In the genomic region with DNA sequence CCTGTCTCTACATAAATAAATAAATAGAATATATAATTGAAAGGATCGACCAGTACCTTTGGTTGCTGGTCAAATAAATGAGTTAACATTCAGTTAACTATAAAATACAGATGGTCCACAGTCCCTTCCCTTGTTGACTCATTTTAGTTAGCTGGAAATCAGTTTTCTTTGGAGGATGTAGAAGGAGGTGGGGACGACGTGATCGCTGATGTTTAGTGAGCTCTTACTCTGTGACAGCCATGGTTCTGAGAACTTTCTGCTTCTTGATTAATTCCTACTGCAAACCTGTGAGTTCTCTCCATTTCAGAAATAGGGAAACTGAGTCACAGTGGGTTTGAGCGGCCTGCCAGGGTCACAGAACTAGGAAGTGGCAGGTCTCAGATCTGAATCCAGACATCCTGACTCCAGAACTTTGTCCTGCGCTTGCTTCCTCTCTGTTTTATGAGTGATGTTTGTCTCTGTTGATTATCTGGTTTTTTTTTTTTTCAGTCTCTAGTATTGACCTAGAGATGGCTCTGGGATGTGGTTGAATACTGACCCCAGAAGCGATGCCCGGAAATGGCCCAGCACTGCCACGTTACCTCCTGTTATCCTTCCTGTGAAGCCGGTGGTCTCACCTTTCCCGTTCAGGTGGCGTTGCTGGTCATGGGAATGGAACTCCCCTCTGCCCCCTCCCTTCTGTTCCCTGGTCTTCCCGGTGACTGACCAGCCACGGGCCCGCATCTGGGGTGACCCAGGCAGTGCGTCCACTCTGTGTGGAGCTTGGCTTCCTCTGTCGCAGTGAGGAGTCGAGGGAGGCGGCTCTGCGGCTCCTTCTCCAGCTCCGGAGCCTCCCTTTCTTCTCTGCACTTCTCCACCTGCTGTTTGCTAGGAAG, we compare ENCODE assay signal across 9 cellular contexts. TPM values are rescaled to one million over a fixed set of nuclear protein-coding genes. Genes with fewer than 3 reads are reported as not detected.
DNase-seq lines count a peak whose midpoint lies in the region; ATAC-seq, FAIRE-seq and TF ChIP-seq lines count a peak whose summit lies in the region.
"Had no signal": no experiment of that assay in that cellular context is flagged by ENCODE, and none has a peak within 500 bp of the region (broad histone marks: within the 10 kb centered on the region; RNA-seq: fewer than 3 reads in every experiment).

No MANE protein-coding gene starts in this region.

- peak overlapping the region; percentile 58 for H3K9ac ChIP-seq in HCT116 (ENCODE audit: low read length)

- H3K79me2 ChIP-seq in HCT116 (ENCODE audit: insufficient read depth, low read length), result no peaks in the 10 kb centered on the region

- TF ChIP-seq CTCF in HCT116 (IDR thresholded peaks at IDR 0.05 in 2 of 3, conservative IDR thresholded peaks at IDR 0.05 in 1 of 3; ENCODE audit: borderline replicate concordance in 1 of 3, insufficient read depth in 1 of 3, low read depth in 2 of 3, low read length in 2 of 3) (no peak), breast epithelium (IDR thresholded peaks at IDR 0.05) (no peak), spleen (IDR thresholded peaks at IDR 0.05 in 8 of 11, conservative IDR thresholded peaks at IDR 0.05 in 3 of 11) (no peak)

- WGBS in spleen, 5 donors, result 56 to 75% (median 69%) methylated on average over 19 to 21 of the region's 21 CpGs

- H3K27me3 ChIP-seq in HCT116 (ENCODE audit: insufficient read depth, low read length) (no peaks in the 10 kb centered on the region), breast epithelium (no peaks in the 10 kb centered on the region), spleen (replicated peaks in 1 of 7) (peaks cover 0 to 19% (median 0%) of the 10 kb centered on the region in 7 donors)

- intact Hi-C loops in HCT116 (cut with micrococcal nuclease) (loop anchor here (1.0 to 5.0 kb wide), 3 partner anchors 59 to 128 kb away; partner anchors contain the start of gene LRRC28), breast epithelium (cut with DNase I; ENCODE audit: low total_unique reads) (no loop called here), spleen (cut with DNase I; ENCODE audit: low total_unique reads) (no loop called here)

- TF ChIP-seq RAD21 in HCT116 (IDR thresholded peaks at IDR 0.05; ENCODE audit: low read depth), result no peak

- H3K4me2 ChIP-seq in HCT116 (ENCODE audit: low read length), result peak overlapping the region; percentile 87

- CTCF ChIA-PET in HCT116 (lab: Charles Lee), result interaction anchor here (0.7 to 1.5 kb wide), 4 partner anchors 15 to 694 kb away, joined by 3 to 6 read pairs (median 4); partner anchors contain the start of gene SYNM

- H3K36me3 ChIP-seq in HCT116 (ENCODE audit: control insufficient read depth in 1 of 2, insufficient read depth in 2 of 2, low read length in 2 of 2), result no peaks in the 10 kb centered on the region
- H3K36me3 ChIP-seq in breast epithelium, result no peaks in the 10 kb centered on the region
- peaks cover 0 to 4% (median 0%) of the 10 kb centered on the region in 6 donors for H3K36me3 ChIP-seq in spleen

- FAIRE-seq in frontal cortex (lab: Jason Lieb, UNC), result no peak

- DNase-seq in HCT116 (ENCODE audit: low read depth, low spot score) (no peak), breast epithelium (ENCODE audit: low spot score in 2 of 2) (no peak), left kidney (ENCODE audit: low read depth, low spot score) (peak; percentile 18), spleen (no peak), middle frontal gyrus (ENCODE audit: extremely low spot score, low spot score) (no peak), frontal cortex (ENCODE audit: low spot score in 2 of 2) (no peak), NCI-H510A (lab: John Stamatoyannopoulos, UW) (no peak)
- DNase-seq in stimulated activated naive CD4-positive, alpha-beta T cell (lab: John Stamatoyannopoulos, UW), result no peak
- DNase-seq: activated naive CD4-positive, alpha-beta T cell had no signal

- TF ChIP-seq POLR2A in HCT116 (IDR thresholded peaks at IDR 0.05; ENCODE audit: borderline replicate concordance, extremely low read depth, insufficient read depth, insufficient read length) (no peak), breast epithelium (IDR thresholded peaks at IDR 0.05) (no peak), spleen (IDR thresholded peaks at IDR 0.05) (no peak)

- POLR2A ChIA-PET in HCT116 (lab: Charles Lee), result interaction anchor here (1.7 kb wide), 1 partner anchor 22 kb away, joined by 4 read pairs; no protein-coding TSS in a partner anchor

- H3K4me3 ChIP-seq in HCT116 (replicated peaks in 1 of 2; ENCODE audit: low read depth in 1 of 2, low read length in 2 of 2) (peak overlapping the region; percentile 27 to 51), breast epithelium (peak overlapping the region in 2 of 3 donors; percentile 27 to 56), spleen (peak overlapping the region in 3 of 8 donors; percentile 9 to 37 (median 14))

- H3K9me3 ChIP-seq in HCT116 (ENCODE audit: control insufficient read depth in 1 of 2, insufficient read depth in 1 of 2, low read depth in 1 of 2, low read length in 2 of 2) (no peaks in the 10 kb centered on the region), breast epithelium (no peaks in the 10 kb centered on the region), spleen (no peaks in the 10 kb centered on the region)

- no peaks in the 10 kb centered on the region for H3K9me2 ChIP-seq in HCT116 (ENCODE audit: insufficient read depth)

- ATAC-seq in HCT116, result no peak

- RAD21 ChIA-PET in HCT116 (lab: Charles Lee; ENCODE audit: low non-redundant PET in 1 of 2, low total read pairs in 2 of 2, uncharacterized antibody in 2 of 2, unreplicated experiment in 2 of 2), result no interaction called here

- H3K27ac ChIP-seq in HCT116 (ENCODE audit: low read depth, low read length) (peak overlapping the region; percentile 99), breast epithelium (peak overlapping the region; percentile 87 to 95), spleen (peak overlapping the region in 5 of 8 donors; percentile 24 to 58 (median 55))

- H4K20me1 ChIP-seq in HCT116 (ENCODE audit: insufficient read depth), result no peaks in the 10 kb centered on the region

- peaks cover 31 to 39% of the 10 kb centered on the region in 2 experiments for H3K4me1 ChIP-seq in HCT116 (ENCODE audit: control insufficient read depth in 1 of 2, insufficient read depth in 2 of 2, low read length in 2 of 2)
- H3K4me1 ChIP-seq in breast epithelium, result peaks cover 14 to 26% of the 10 kb centered on the region in 2 donors
- H3K4me1 ChIP-seq in spleen, result peaks cover 3 to 16% (median 10%) of the 10 kb centered on the region in 6 donors

- H2AFZ ChIP-seq in HCT116 (ENCODE audit: low read depth, low read length, poor library complexity, severe bottlenecking), result no peak overlapping the region

- no TSS peak for BruUV-seq in HCT116 (replicated peaks; lab: Mats Ljungman, UMichigan)

TF ChIP-seq in HCT116, 20 proteins besides CTCF, POLR2A, EP300 and RAD21:
- no peak for TF ChIP-seq EGR1 (IDR thresholded peaks at IDR 0.05; ENCODE audit: low read depth)
- no peak for TF ChIP-seq ZBTB33 (IDR thresholded peaks at IDR 0.05; ENCODE audit: extremely low read depth, insufficient replicate concordance, low read length)
- TF ChIP-seq ATF3 (IDR thresholded peaks at IDR 0.05), result no peak
- no peak for TF ChIP-seq SIN3A (IDR thresholded peaks at IDR 0.05; ENCODE audit: low read depth)
- no peak for TF ChIP-seq JUND (IDR thresholded peaks at IDR 0.05)

RNA-seq across cellular contexts. Expression of gene SYNM, which starts 18.2 kb away (rescaled TPM):
- total RNA-seq in HCT116 (2021; ENCODE audit: unreplicated experiment) (3.3 TPM), breast epithelium (100 to 1,000 TPM in 2 of 3 donors, 10 to 100 TPM in 1; 32.0 to 319 (median 115) TPM), spleen (1 to 10 TPM; 3.3 to 9.4 (median 4.1) TPM), frontal cortex (9.0 TPM)
- 2.4 and 2.9 TPM in 2 replicates for polyA plus RNA-seq in HCT116 (2012)
- 10 to 100 TPM in 1 of 3 donors, 1 to 10 TPM in 2; 4.1 to 10.7 (median 4.2) TPM for polyA plus RNA-seq in spleen
